Comparison of ENCODE assay signal across 12 cellular contexts in the genomic region with DNA sequence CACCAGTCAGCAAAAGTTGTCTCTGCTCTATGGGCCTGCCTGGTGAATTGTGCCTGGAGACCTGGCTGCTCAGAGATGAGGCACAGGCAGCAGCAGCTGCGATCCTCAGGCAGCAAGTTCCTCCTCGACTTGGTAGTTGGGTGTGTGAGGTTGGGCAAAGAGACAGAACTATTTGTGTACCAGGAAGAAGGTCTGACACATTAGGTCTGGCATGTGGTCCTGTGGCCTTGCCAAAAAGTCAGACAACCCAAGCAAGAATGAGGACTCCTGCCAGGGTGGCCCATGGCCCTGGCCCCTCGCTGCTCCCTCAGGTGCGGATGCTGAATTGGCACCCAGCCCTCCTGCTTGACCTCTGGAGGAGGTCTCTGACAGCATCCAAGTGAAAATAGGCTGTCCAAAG.
DNase-seq lines count a peak whose midpoint lies in the region; FAIRE-seq and TF ChIP-seq lines count a peak whose summit lies in the region.
"Had no signal": no experiment of that assay in that cellular context is flagged by ENCODE, and none has a peak within 500 bp of the region (broad histone marks: within the 10 kb centered on the region; RNA-seq: fewer than 3 reads in every experiment).

No MANE protein-coding gene starts in this region.

- H3K36me3 ChIP-seq in ovary: no peaks in the 10 kb centered on the region
- H3K36me3 ChIP-seq: neural progenitor cell had no signal

- H3K4me1 ChIP-seq in ovary (ENCODE audit: insufficient read depth): no peaks in the 10 kb centered on the region
- H3K4me1 ChIP-seq: neural progenitor cell had no signal

- no peaks in the 10 kb centered on the region for H3K9me3 ChIP-seq in ovary

- TF ChIP-seq CTCF in ovary (IDR thresholded peaks at IDR 0.05): no peak

- H3K27ac ChIP-seq in ovary: no peak overlapping the region
- H3K27ac ChIP-seq: neural progenitor cell had no signal

- 34 to 42% (median 42%) methylated on average over 4 of the region's 4 CpGs for WGBS in ovary, 3 donors

- TF ChIP-seq POLR2A in ovary (IDR thresholded peaks at IDR 0.05): no peak

- peak; percentile 95 for FAIRE-seq in urothelium cell line (lab: Jason Lieb, UNC)

- no peak overlapping the region for H3K4me3 ChIP-seq in ovary
- H3K4me3 ChIP-seq: neural progenitor cell had no signal

- DNase-seq in LHCN-M2 (ENCODE audit: low read depth) (peak; percentile 92), cerebellum (ENCODE audit: low spot score) (peak; percentile 50), kidney tubule cell (ENCODE audit: low spot score) (peak; percentile 51), urothelium cell line (ENCODE audit: low spot score) (peak; percentile 82), ovary (no peak), NCI-H345 (lab: John Stamatoyannopoulos, UW) (no peak)
- DNase-seq in stimulated activated CD4-positive, alpha-beta T cell treated with anti-CD3 and anti-CD28 coated beads, Interleukin-1b, Interleukin-23, amount 100 ng/mL, for 48 hours: no peak
- DNase-seq: activated CD4-positive, alpha-beta T cell treated with anti-CD3 and anti-CD28 coated beads, Interleukin-2, amount 10 ng/mL, durations not matched to agents 24 days and 14 days; DMS79 treated with DMSO at 0.1 percent for 48 hours; endodermal cell; NCI-H526 treated with DMSO at 0.1 percent for 48 hours had no signal

- intact Hi-C loops in ovary (cut with DNase I): no loop called here

- TF ChIP-seq EP300 in ovary (IDR thresholded peaks at IDR 0.05): no peak

- H3K27me3 ChIP-seq in ovary: no peaks in the 10 kb centered on the region
- H3K27me3 ChIP-seq: neural progenitor cell had no signal

Comparison
In these comparisons a context has a peak if more than half of its experiments do, and no peak if none do; other contexts are left out.
1. DNase-seq: peak in LHCN-M2 (single experiment), cerebellum (single experiment), kidney tubule cell (single experiment) and urothelium cell line (single experiment); none in stimulated activated CD4-positive, alpha-beta T cell treated with anti-CD3 and anti-CD28 coated beads, Interleukin-1b, Interleukin-23, amount 100 ng/mL, for 48 hours (single experiment), ovary (0 of 5) and NCI-H345 (single experiment).